In the genomic region with DNA sequence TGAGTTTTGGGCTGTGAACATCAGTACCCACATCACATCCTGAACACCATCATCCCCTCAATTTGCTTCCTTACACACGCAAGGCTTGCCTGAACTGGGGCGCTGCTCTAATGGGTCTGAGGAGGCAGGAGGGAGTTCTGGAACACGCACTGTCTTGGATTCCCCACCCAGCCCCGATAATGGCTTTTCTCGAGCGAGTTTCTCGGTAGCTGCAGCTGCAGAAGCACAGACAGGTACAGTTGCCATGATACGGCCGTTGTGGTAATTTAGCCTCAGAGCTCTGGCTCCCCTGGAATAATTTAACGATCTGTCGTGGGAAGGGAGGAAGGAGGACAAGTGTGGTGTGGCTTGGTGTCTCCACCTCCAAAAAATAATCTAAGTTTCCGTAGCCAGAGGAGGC, we compare ENCODE assay signal across 17 cellular contexts.
DNase-seq lines count a peak whose midpoint lies in the region; ATAC-seq and TF ChIP-seq lines count a peak whose summit lies in the region.
"Had no signal": no experiment of that assay in that cellular context is flagged by ENCODE, and none has a peak within 500 bp of the region (broad histone marks: within the 10 kb centered on the region; RNA-seq: fewer than 3 reads in every experiment).

No MANE protein-coding gene starts in this region.

- DNase-seq in NCI-H510A treated with DMSO at 0.1 percent for 48 hours (lab: John Stamatoyannopoulos, UW) (peak; percentile 40), NCI-H510A (lab: John Stamatoyannopoulos, UW) (no peak), NCI-H146 (lab: John Stamatoyannopoulos, UW) (peak; percentile 42), NCI-H526 (lab: John Stamatoyannopoulos, UW) (peak; percentile 41 to 60), SIG-M5 (lab: John Stamatoyannopoulos, UW) (no peak)
- DNase-seq: C1 segment of cervical spinal cord, GF-D8, KG1, NCI-H2081 treated with DMSO at 0.1 percent for 48 hours, OCI-M1, T-helper 2 cell had no signal

- H3K27me3 ChIP-seq in neural cell (ENCODE audit: insufficient read depth, low read depth, low read length), result no peaks in the 10 kb centered on the region
- H3K27me3 ChIP-seq: SJCRH30 had no signal

- peak overlapping the region; percentile 37 for H3K9ac ChIP-seq in neural cell (ENCODE audit: low read length)

- TF ChIP-seq CTCF in neural cell (IDR thresholded peaks at IDR 0.05; ENCODE audit: poor library complexity, severe bottlenecking), result no peak

- peak overlapping the region; percentile 9 for H3K4me2 ChIP-seq in neural cell (ENCODE audit: low read length)

- no peak for TF ChIP-seq RAD21 in neural cell (conservative IDR thresholded peaks at IDR 0.05)

- H3K79me2 ChIP-seq in neural cell (replicated peaks; ENCODE audit: insufficient read depth, low read length), result no peaks in the 10 kb centered on the region

- H3K36me3 ChIP-seq in neural cell (ENCODE audit: insufficient read depth, low read length), result no peaks in the 10 kb centered on the region
- H3K36me3 ChIP-seq: SJCRH30 had no signal

- H2AFZ ChIP-seq in neural cell (ENCODE audit: low read depth, low read length), result no peak overlapping the region

- no peaks in the 10 kb centered on the region for H4K20me1 ChIP-seq in neural cell (ENCODE audit: insufficient read depth)

- no peaks in the 10 kb centered on the region for H3K9me2 ChIP-seq in neural cell (ENCODE audit: insufficient read depth, low read length)

- peak overlapping the region; percentile 35 for H3K4me3 ChIP-seq in neural cell (ENCODE audit: low read length)
- H3K4me3 ChIP-seq: SJCRH30 had no signal

- peak overlapping the region; percentile 53 for H3K27ac ChIP-seq in neural cell (ENCODE audit: low read length)
- H3K27ac ChIP-seq: RWPE1, SJCRH30 had no signal

- H3K9me3 ChIP-seq in neural cell (ENCODE audit: low read length), result no peaks in the 10 kb centered on the region
- H3K9me3 ChIP-seq: SJCRH30 had no signal

- TF ChIP-seq EP300 in neural cell (conservative IDR thresholded peaks at IDR 0.05; ENCODE audit: poor library complexity, severe bottlenecking), result peak; percentile 10

- ATAC-seq in HG03175 (IDR thresholded peaks at IDR 0.05; ENCODE audit: unreplicated experiment), result no peak
- ATAC-seq in HG03108 (IDR thresholded peaks at IDR 0.05; ENCODE audit: unreplicated experiment), result no peak
- ATAC-seq: HepG2 had no signal

- H3F3A ChIP-seq in neural cell (ENCODE audit: insufficient read depth, low read length, poor library complexity, severe bottlenecking), result no peaks in the 10 kb centered on the region

TF ChIP-seq in neural cell, 6 proteins besides CTCF, POLR2A, EP300 and RAD21:
- TF ChIP-seq POLR2AphosphoS5 (IDR thresholded peaks at IDR 0.05) (peak; percentile 36), SMC3 (conservative IDR thresholded peaks at IDR 0.05; ENCODE audit: poor library complexity) (no peak)

Comparison
In these comparisons a context has a peak if more than half of its experiments do, and no peak if none do; other contexts are left out.
1. DNase-seq: peak in NCI-H510A treated with DMSO at 0.1 percent for 48 hours (single experiment), NCI-H146 (single experiment) and NCI-H526 (2 of 2); none in NCI-H510A (single experiment) and SIG-M5 (single experiment).